In the genomic region with DNA sequence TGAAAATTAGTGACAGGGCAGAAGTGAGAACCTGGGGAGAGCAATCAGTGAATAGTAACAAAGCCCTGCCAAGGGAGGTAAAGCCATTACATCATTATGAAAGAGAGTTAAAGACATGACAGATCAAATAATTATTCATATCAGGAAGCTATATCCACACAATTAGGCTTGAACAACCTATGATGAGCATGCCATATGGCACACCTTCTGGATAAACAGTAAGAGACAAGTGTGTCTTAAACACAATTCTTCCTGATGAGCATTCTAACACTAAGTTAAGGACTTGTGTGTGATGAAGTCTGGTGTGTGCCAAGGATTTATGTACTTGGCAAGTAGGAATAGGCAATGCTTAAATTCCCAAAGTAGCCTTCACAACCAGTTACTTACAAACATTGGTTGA, we compare ENCODE assay signal across 18 cellular contexts.
"Had no signal": no experiment of that assay in that cellular context is flagged by ENCODE, and none has a peak within 500 bp of the region (broad histone marks: within the 10 kb centered on the region; RNA-seq: fewer than 3 reads in every experiment).

No MANE protein-coding gene starts in this region.

- FAIRE-seq: islet of Langerhans, TTC549 had no signal

- H3K9me3 ChIP-seq: adrenal gland, body of pancreas, esophagus squamous epithelium, prostate gland had no signal

- H3K27me3 ChIP-seq: adrenal gland, body of pancreas, esophagus squamous epithelium, heart left ventricle had no signal

- H3K36me3 ChIP-seq: adrenal gland, esophagus squamous epithelium, heart left ventricle, prostate gland had no signal

- ATAC-seq: body of pancreas; heart left ventricle; left lobe of liver; sciatic nerve; stimulated activated naive B cell treated with anti-CD40 and anti-IgM and Interleukin-4, amounts not matched to agents 10 μg/mL and 1 μg/mL and 100 μg/mL, for 72 hours had no signal

- DNase-seq: activated CD4-positive, alpha-beta T cell treated with anti-CD3 and anti-CD28 coated beads, Interleukin-2, amount 50 U/mL, for 1 hour; activated CD4-positive, CD25-positive, alpha-beta regulatory T cell; activated naive CD4-positive, alpha-beta T cell treated with anti-CD3 and anti-CD28 coated beads, Interleukin-2, amount 50 U/mL, for 16 hours; activated T-cell treated with anti-CD3 and anti-CD28 coated beads for 4 hours; adrenal gland; body of pancreas; dermis blood vessel endothelial cell; esophagus squamous epithelium; foreskin melanocyte; heart left ventricle; occipital lobe; stimulated activated CD4-positive, alpha-beta T cell treated with anti-CD3 and anti-CD28 coated beads, Interleukin-2, amount 100 ng/mL, for 24 hours; stimulated activated naive B cell treated with anti-CD40 and anti-IgM and Interleukin-4, amounts not matched to agents 10 μg/mL and 1 μg/mL and 100 μg/mL, for 72 hours had no signal

- H3K4me3 ChIP-seq: adrenal gland, body of pancreas, esophagus squamous epithelium, heart left ventricle, prostate gland had no signal

- H3K27ac ChIP-seq: adrenal gland, body of pancreas, esophagus squamous epithelium, heart left ventricle, prostate gland had no signal

- H3K4me1 ChIP-seq: body of pancreas, prostate gland had no signal
